In the genomic region with DNA sequence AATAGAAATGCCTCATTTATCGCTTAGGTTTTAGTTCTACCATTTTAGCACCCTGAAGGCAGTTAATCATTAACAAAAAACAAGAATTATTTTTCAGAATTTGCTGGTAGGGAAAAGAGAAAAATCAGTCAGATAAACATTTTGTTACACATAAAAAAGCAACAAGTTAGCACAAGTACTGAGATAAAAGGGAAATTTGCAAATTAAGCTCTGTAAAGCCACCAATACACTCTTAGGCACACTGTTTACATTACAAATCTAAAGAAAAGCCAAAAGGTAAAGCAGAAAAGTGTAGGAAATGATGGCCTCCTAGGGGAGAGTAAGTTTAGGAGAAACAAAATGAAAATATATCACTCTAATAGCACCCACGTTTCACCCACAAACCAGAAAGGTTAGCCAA, we compare ENCODE assay signal across 12 cellular contexts. TPM values are rescaled to one million over a fixed set of nuclear protein-coding genes. Genes with fewer than 3 reads are reported as not detected.
DNase-seq lines count a peak whose midpoint lies in the region; TF ChIP-seq lines count a peak whose summit lies in the region.
"Had no signal": no experiment of that assay in that cellular context is flagged by ENCODE, and none has a peak within 500 bp of the region (broad histone marks: within the 10 kb centered on the region; RNA-seq: fewer than 3 reads in every experiment).

No MANE protein-coding gene starts in this region.

- H3K4me3 ChIP-seq in HUES64 (ENCODE audit: low read length) (peak overlapping the region; percentile 82), dorsolateral prefrontal cortex (peak overlapping the region in 46 of 59 donors; percentile 60 to 95 (median 86)), neutrophil (ENCODE audit: low read depth in 1 of 2, low read length in 1 of 2) (no peak overlapping the region)

- TF ChIP-seq CTCF in dorsolateral prefrontal cortex (IDR thresholded peaks at IDR 0.05 in 54 of 56, conservative IDR thresholded peaks at IDR 0.05 in 2 of 56; ENCODE audit: low read depth in 1 of 56, partially characterized antibody in 56 of 56) (no peak), neutrophil (IDR thresholded peaks at IDR 0.05) (no peak), GM10266 (IDR thresholded peaks at IDR 0.05; ENCODE audit: control insufficient read depth, insufficient read depth, low read depth, missing control alignments) (no peak)

- DNase-seq in NCI-H2029 treated with DMSO at 0.1 percent for 48 hours (lab: John Stamatoyannopoulos, UW) (peak; percentile 40), NCI-H2029 (lab: John Stamatoyannopoulos, UW) (no peak), dorsolateral prefrontal cortex (no peak), GM10266 (ENCODE audit: extremely low spot score) (no peak), SHP77 treated with DMSO at 0.1 percent for 48 hours (lab: John Stamatoyannopoulos, UW) (no peak), hepatic stellate cell (ENCODE audit: low spot score) (no peak)
- DNase-seq: DMS153, NCI-H1092 had no signal

- WGBS in HUES64 = 23% methylated on average over 1 of the region's 2 CpGs

- H3K9me3 ChIP-seq in HUES64 (ENCODE audit: insufficient read depth, low read depth, low read length) (no peaks in the 10 kb centered on the region), neutrophil (no peaks in the 10 kb centered on the region)
- H3K9me3 ChIP-seq: breast epithelium, esophagus muscularis mucosa had no signal

- H3K27me3 ChIP-seq in HUES64 (ENCODE audit: insufficient read depth, low read length) (peaks cover 7% of the 10 kb centered on the region; the same call in 1 of the 2 replicates), dorsolateral prefrontal cortex (no peaks in the 10 kb centered on the region), neutrophil (no peaks in the 10 kb centered on the region)
- H3K27me3 ChIP-seq: breast epithelium, esophagus muscularis mucosa had no signal

- H3K9ac ChIP-seq in HUES64 (ENCODE audit: low read depth, low read length) = no peak overlapping the region

- H3K27ac ChIP-seq in HUES64 (ENCODE audit: low read depth, low read length) (no peak overlapping the region), dorsolateral prefrontal cortex (peak overlapping the region in 46 of 59 donors; percentile 17 to 98 (median 92)), neutrophil (peak overlapping the region; percentile 1)

- peaks cover 18% of the 10 kb centered on the region for H3K4me1 ChIP-seq in HUES64 (ENCODE audit: insufficient read depth, low read length)
- H3K4me1 ChIP-seq in neutrophil (ENCODE audit: control insufficient read depth in 1 of 2, insufficient read depth in 1 of 2, low read depth in 1 of 2, low read length in 1 of 2) = peaks cover 22 to 36% of the 10 kb centered on the region in 2 experiments
- H3K4me1 ChIP-seq: breast epithelium had no signal

- H3K36me3 ChIP-seq in HUES64 (ENCODE audit: insufficient read depth, low read length) (no peaks in the 10 kb centered on the region), neutrophil (no peaks in the 10 kb centered on the region)
- H3K36me3 ChIP-seq: breast epithelium, esophagus muscularis mucosa had no signal

- intact Hi-C loops in dorsolateral prefrontal cortex (cut with DNase I) = no loop called here

RNA-seq across cellular contexts. Expression of a gene that starts 1.5 kb away (rescaled TPM):
- polyA plus RNA-seq in HUES64 (2013, experiment 1 of 2) = 13.3 TPM
- 19.4 TPM for polyA plus RNA-seq in HUES64 (2013, experiment 2 of 2)
- total RNA-seq in dorsolateral prefrontal cortex = 100 to 1,000 TPM in 105 of 120 experiments, 10 to 100 TPM in 15; 71.8 to 197 (median 132) TPM

Comparison
In these comparisons a context has a peak if more than half of its experiments do, and no peak if none do; other contexts are left out.
1. H3K4me3 ChIP-seq: peak in HUES64 (single experiment) and dorsolateral prefrontal cortex (46 of 59); none in neutrophil (0 of 2).